9 cellular contexts compared by ENCODE assay signal in genomic region chr2:27765621-27766286, GRCh38. TPM values are rescaled to one million over a fixed set of nuclear protein-coding genes. Genes with fewer than 3 reads are reported as not detected.
DNase-seq lines count a peak whose midpoint lies in the region; ATAC-seq and TF ChIP-seq lines count a peak whose summit lies in the region.
"Had no signal": no experiment of that assay in that cellular context is flagged by ENCODE, and none has a peak within 500 bp of the region (broad histone marks: within the 10 kb centered on the region; RNA-seq: fewer than 3 reads in every experiment).

No MANE protein-coding gene starts in this region.

- no peaks in the 10 kb centered on the region for H3K27me3 Mint-ChIP-seq in osteocyte (ENCODE audit: unreplicated experiment)

- H3K36me3 Mint-ChIP-seq in osteocyte (ENCODE audit: unreplicated experiment), result no peaks in the 10 kb centered on the region

- peaks cover 37% of the 10 kb centered on the region for H3K4me1 Mint-ChIP-seq in osteocyte (ENCODE audit: unreplicated experiment)

- intact Hi-C loops in posterior cingulate gyrus (cut with DNase I), result no loop called here
- intact Hi-C loops in upper lobe of right lung (cut with DNase I), result no loop called here

- TF ChIP-seq POLR2A in erythroblast (IDR thresholded peaks at IDR 0.05; ENCODE audit: low read length), result no peak

- no peak overlapping the region for H3K4me3 Mint-ChIP-seq in osteocyte (ENCODE audit: unreplicated experiment)

- no peak for TF ChIP-seq CTCF in GM13976 (IDR thresholded peaks at IDR 0.05; ENCODE audit: borderline replicate concordance, control extremely low read depth, extremely low read depth, insufficient read depth, missing control alignments)
- TF ChIP-seq CTCF in upper lobe of right lung (IDR thresholded peaks at IDR 0.05), result no peak
- TF ChIP-seq CTCF in osteocyte (IDR thresholded peaks at IDR 0.05), result no peak

- DNase-seq in GM13976 (ENCODE audit: low spot score), result peak; percentile 55
- peak; percentile 82 for DNase-seq in activated CD8-positive, alpha-beta memory T cell treated with anti-CD3 and anti-CD28 coated beads for 24 hours
- DNase-seq in erythroblast (lab: John Stamatoyannopoulos, UW), result peak; percentile 41 to 51
- DNase-seq in posterior cingulate gyrus, result peak in 6 of 10 donors; percentile 17 to 87 (median 30)
- DNase-seq in upper lobe of right lung, result peak; percentile 91
- no peak for DNase-seq in osteocyte (ENCODE audit: extremely low spot score, unreplicated experiment)

- ATAC-seq in upper lobe of right lung (peak; percentile 90), GM21717 (IDR thresholded peaks at IDR 0.05; ENCODE audit: unreplicated experiment) (no peak), HG02884 (IDR thresholded peaks at IDR 0.05; ENCODE audit: unreplicated experiment) (no peak)
- ATAC-seq: GM12878 had no signal

- no peaks in the 10 kb centered on the region for H3K27me3 ChIP-seq in upper lobe of right lung

- no peaks in the 10 kb centered on the region for H3K9me3 ChIP-seq in upper lobe of right lung

- peak overlapping the region; percentile 53 for H3K27ac ChIP-seq in upper lobe of right lung

- in situ Hi-C loops in GM13976 (cut with MboI; ENCODE audit: low sequenced_read_pairs, unreplicated experiment), result no loop called here

- peaks cover under 1% of the 10 kb centered on the region for H3K4me1 ChIP-seq in upper lobe of right lung

- peak overlapping the region; percentile 46 for H3K4me3 ChIP-seq in upper lobe of right lung
- H3K4me3 ChIP-seq: GM12878 had no signal

- no peak overlapping the region for H3K27ac Mint-ChIP-seq in osteocyte (ENCODE audit: unreplicated experiment)

- H3K36me3 ChIP-seq in upper lobe of right lung, result no peaks in the 10 kb centered on the region

- H3K9me3 Mint-ChIP-seq in osteocyte (ENCODE audit: unreplicated experiment), result no peaks in the 10 kb centered on the region

RNA-seq across cellular contexts. Expression of gene MRPL33, which starts 5.8 kb away (rescaled TPM):
- total RNA-seq in upper lobe of right lung (79.4 TPM), osteocyte (43.5 and 51.6 TPM in 2 replicates)
